15 cellular contexts compared by ENCODE assay signal in genomic region chr15:39587910-39588530, GRCh38. TPM values are rescaled to one million over a fixed set of nuclear protein-coding genes. Genes with fewer than 3 reads are reported as not detected.
DNase-seq lines count a peak whose midpoint lies in the region; ATAC-seq, FAIRE-seq and TF ChIP-seq lines count a peak whose summit lies in the region.
"Had no signal": no experiment of that assay in that cellular context is flagged by ENCODE, and none has a peak within 500 bp of the region (broad histone marks: within the 10 kb centered on the region; RNA-seq: fewer than 3 reads in every experiment).

No MANE protein-coding gene starts in this region.

- TF ChIP-seq POLR2A in IMR-90 (IDR thresholded peaks at IDR 0.05; ENCODE audit: low read depth, low read length) (peak; percentile 49), endothelial cell of umbilical vein (IDR thresholded peaks at IDR 0.05; ENCODE audit: low read depth, low read length) (peak; percentile 2), transverse colon (IDR thresholded peaks at IDR 0.05) (no peak)

- no peak overlapping the region for H4K8ac ChIP-seq in IMR-90 (ENCODE audit: low read depth in 2 of 2, low read length in 2 of 2)

- no peak for TF ChIP-seq CTCF in IMR-90 (conservative IDR thresholded peaks at IDR 0.05; ENCODE audit: low read depth, low read length)
- no peak for TF ChIP-seq CTCF in endothelial cell of umbilical vein (IDR thresholded peaks at IDR 0.05; ENCODE audit: extremely low read depth in 1 of 2, insufficient read depth in 1 of 2, low read depth in 1 of 2, low read length in 2 of 2)
- no peak for TF ChIP-seq CTCF in transverse colon (IDR thresholded peaks at IDR 0.05)
- no peak for TF ChIP-seq CTCF in Caco-2 (IDR thresholded peaks at IDR 0.05; ENCODE audit: insufficient read depth in 1 of 2, low read depth in 1 of 2, low read length in 1 of 2, severe bottlenecking in 1 of 2, unreplicated experiment in 1 of 2)

- H3K36me3 Mint-ChIP-seq in Caco-2 (ENCODE audit: insufficient read depth, unreplicated experiment), result peaks cover 100% of the 10 kb centered on the region

- peak overlapping the region; percentile 7 for H2AK9ac ChIP-seq in IMR-90 (replicated peaks; ENCODE audit: low read depth, low read length, poor library complexity)

- in situ Hi-C loops in IMR-90 (cut with MboI; ENCODE audit: low sequenced_read_pairs) (no loop called here), transverse colon (cut with MboI; ENCODE audit: low pct_ligation_motif_present in 1 of 4, low pct_unique_long_range_greater_than_20kb in 1 of 4, low sequenced_read_pairs in 3 of 4) (loop anchor here (10.0 to 25.0 kb wide), 6 partner anchors 174 to 883 kb away; no protein-coding TSS in a partner anchor)

- TF ChIP-seq RAD21 in IMR-90 (IDR thresholded peaks at IDR 0.05; ENCODE audit: low read length), result no peak

- peaks cover 50% of the 10 kb centered on the region for H3K79me2 ChIP-seq in endothelial cell of umbilical vein (ENCODE audit: control insufficient read depth, insufficient read depth, low read length)

- H2BK5ac ChIP-seq in IMR-90 (ENCODE audit: low read depth, low read length, poor library complexity, severe bottlenecking), result no peak overlapping the region

- no peaks in the 10 kb centered on the region for H3K9me3 Mint-ChIP-seq in Caco-2 (ENCODE audit: unreplicated experiment)
- H3K9me3 Mint-ChIP-seq: activated T-helper 1 cell treated with anti-CD3 and anti-CD28 coated beads, Interleukin-12 subunit alpha, Interleukin-12 subunit beta, Interleukin-2, Interleukin-4 antibody, amounts not matched to agents 30 ng/mL and 10 ng/mL and 1 ng/mL, durations not matched to agents 14 hours and 24 hours and 36 hours had no signal

- H3K27ac ChIP-seq in IMR-90 (ENCODE audit: insufficient read depth, low read length), result no peak overlapping the region
- peak overlapping the region; percentile 14 for H3K27ac ChIP-seq in endothelial cell of umbilical vein (ENCODE audit: insufficient read depth, low read depth, low read length)
- peak overlapping the region; percentile 86 to 97 (median 95) for H3K27ac ChIP-seq in transverse colon
- H3K27ac ChIP-seq: colonic mucosa, SJSA1, testis had no signal

- H3K9ac ChIP-seq in IMR-90 (ENCODE audit: low read depth, low read length), result no peak overlapping the region; the same call in 1 of the 2 replicates
- peak overlapping the region; percentile 99 for H3K9ac ChIP-seq in endothelial cell of umbilical vein (replicated peaks; ENCODE audit: extremely low read depth, insufficient read depth, low read length)

- H3K4me1 ChIP-seq in IMR-90 (ENCODE audit: control insufficient read depth, insufficient read depth, low read length) (no peaks in the 10 kb centered on the region; the same call in 1 of the 2 replicates), endothelial cell of umbilical vein (ENCODE audit: control insufficient read depth, extremely low read depth, insufficient read depth, low read length) (peaks cover 19% of the 10 kb centered on the region), transverse colon (peaks cover 16 to 61% (median 40%) of the 10 kb centered on the region in 4 donors), Caco-2 (peaks cover 7% of the 10 kb centered on the region; the same call in 1 of the 2 replicates)
- H3K4me1 ChIP-seq: colonic mucosa, testis had no signal

- H3K23ac ChIP-seq in IMR-90 (ENCODE audit: low read depth, low read length), result no peak overlapping the region

- TF ChIP-seq EP300 in transverse colon (IDR thresholded peaks at IDR 0.05; ENCODE audit: low read depth), result no peak

- no peaks in the 10 kb centered on the region for H3K27me3 Mint-ChIP-seq in Caco-2 (ENCODE audit: insufficient read depth, unreplicated experiment)

- no peaks in the 10 kb centered on the region for H3K9me3 ChIP-seq in IMR-90 (ENCODE audit: control insufficient read depth, insufficient read depth, low read length)
- no peaks in the 10 kb centered on the region for H3K9me3 ChIP-seq in endothelial cell of umbilical vein (replicated peaks; ENCODE audit: control insufficient read depth, insufficient read depth, low read length)
- no peaks in the 10 kb centered on the region for H3K9me3 ChIP-seq in transverse colon
- no peaks in the 10 kb centered on the region for H3K9me3 ChIP-seq in Caco-2
- H3K9me3 ChIP-seq: colonic mucosa, testis had no signal

- DNase-seq in IMR-90, result peak; percentile 47
- DNase-seq in endothelial cell of umbilical vein (ENCODE audit: low read depth, low spot score), result peak; percentile 69
- DNase-seq in left lobe of liver (ENCODE audit: low spot score), result peak; percentile 57
- peak; percentile 44 for DNase-seq in transverse colon
- DNase-seq in Caco-2, result no peak
- DNase-seq: activated CD4-positive, alpha-beta T cell treated with anti-CD3 and anti-CD28 coated beads, Interleukin-2, amount 50 U/mL, for 48 hours; amniotic stem cell; colonic mucosa; foreskin melanocyte; testis had no signal

- H2BK120ac ChIP-seq in IMR-90 (ENCODE audit: low read depth, low read length), result no peak overlapping the region

- FAIRE-seq in endothelial cell of umbilical vein (lab: Jason Lieb, UNC), result no peak
- FAIRE-seq: GM18507 had no signal

- POLR2A ChIA-PET in IMR-90 (lab: Charles Lee; ENCODE audit: unreplicated experiment) (interaction anchor here (0.6 to 1.6 kb wide), 3 partner anchors 11 to 394 kb away, joined by 3 read pairs; no protein-coding TSS in a partner anchor), endothelial cell of umbilical vein (lab: Charles Lee) (interaction anchor here (1.2 to 9.9 kb wide), 2 partner anchors 458 to 594 kb away, joined by 3 to 118 read pairs; no protein-coding TSS in a partner anchor), Caco-2 (lab: Charles Lee) (no interaction called here)

- no peak overlapping the region for H3K14ac ChIP-seq in IMR-90 (replicated peaks; ENCODE audit: low read depth, low read length)

- H3K4me1 Mint-ChIP-seq in Caco-2 (ENCODE audit: low read depth, unreplicated experiment), result peaks cover 15% of the 10 kb centered on the region

- 90% methylated on average over 7 of the region's 11 CpGs; no CpG with 5 or more reads in 1 of the 2 experiments for WGBS in IMR-90 (ENCODE audit: extremely low coverage in 2 of 2, insufficient read length in 1 of 2), 2 experiments
- WGBS in transverse colon (ENCODE audit: low coverage in 1 of 2), 2 donors, result 47 to 53% methylated on average over 3 to 8 of the region's 11 CpGs

- no peak overlapping the region for H3K4me3 ChIP-seq in IMR-90 (ENCODE audit: insufficient read depth, low read depth, low read length)
- H3K4me3 ChIP-seq in endothelial cell of umbilical vein (replicated peaks in 1 of 3; ENCODE audit: insufficient read depth in 1 of 3, low read depth in 1 of 3, low read length in 3 of 3), result peak overlapping the region in 2 of 3 experiments; percentile 97 to 98
- no peak overlapping the region for H3K4me3 ChIP-seq in transverse colon
- H3K4me3 ChIP-seq in Caco-2 (ENCODE audit: low read depth, low read length), result no peak overlapping the region
- H3K4me3 ChIP-seq: colonic mucosa, SJSA1, testis had no signal

- CTCF ChIA-PET in IMR-90 (lab: Yijun Ruan, JAX), result no interaction called here
- CTCF ChIA-PET in endothelial cell of umbilical vein (lab: Charles Lee), result interaction anchor here (1.8 kb wide), 1 partner anchor 169 kb away, joined by 6 read pairs; no protein-coding TSS in a partner anchor
- CTCF ChIA-PET in Caco-2 (lab: Charles Lee), result no interaction called here

- intact Hi-C loops in IMR-90 (cut with micrococcal nuclease) (no loop called here), endothelial cell of umbilical vein (cut with micrococcal nuclease) (no loop called here), transverse colon (cut with DNase I; ENCODE audit: low total_unique reads) (no loop called here), Caco-2 (cut with micrococcal nuclease; ENCODE audit: unreplicated experiment) (loop anchor here (10.0 kb wide), 1 partner anchor 287 kb away; no protein-coding TSS in a partner anchor)

- no peak overlapping the region for H3K4me3 Mint-ChIP-seq in Caco-2 (ENCODE audit: unreplicated experiment)
- H3K4me3 Mint-ChIP-seq: activated T-helper 1 cell treated with anti-CD3 and anti-CD28 coated beads, Interleukin-12 subunit alpha, Interleukin-12 subunit beta, Interleukin-2, Interleukin-4 antibody, amounts not matched to agents 30 ng/mL and 10 ng/mL and 1 ng/mL, durations not matched to agents 14 hours and 24 hours and 36 hours had no signal

- no peak overlapping the region for H4K91ac ChIP-seq in IMR-90 (ENCODE audit: insufficient read depth, low read depth, low read length)

- dilution Hi-C loops in IMR-90 (cut with HindIII; ENCODE audit: low sequenced_read_pairs, unreplicated experiment), result no loop called here
- dilution Hi-C loops in endothelial cell of umbilical vein (cut with MboI; ENCODE audit: extremely low pct_ligation_motif_present, low sequenced_read_pairs), result no loop called here

- H3K36me3 ChIP-seq in IMR-90 (ENCODE audit: control insufficient read depth, insufficient read depth, low read length) (peaks cover 76% of the 10 kb centered on the region), endothelial cell of umbilical vein (ENCODE audit: control insufficient read depth in 2 of 2, extremely low read depth in 1 of 2, insufficient read depth in 2 of 2, low read length in 2 of 2) (peaks cover 65 to 91% of the 10 kb centered on the region in 2 experiments), transverse colon (peaks cover 0 to 70% (median 31%) of the 10 kb centered on the region in 4 donors), Caco-2 (ENCODE audit: control insufficient read depth, insufficient read depth, low read length) (peaks cover 9% of the 10 kb centered on the region)
- H3K36me3 ChIP-seq: colonic mucosa had no signal

- H3K79me1 ChIP-seq in IMR-90 (ENCODE audit: low read depth in 1 of 2, low read length in 2 of 2), result peaks cover 4 to 76% of the 10 kb centered on the region in 2 experiments; a peak in 3 of 4 replicates

- peaks cover 99% of the 10 kb centered on the region for H4K20me1 ChIP-seq in IMR-90 (ENCODE audit: insufficient read depth, low read length)
- peaks cover 4% of the 10 kb centered on the region for H4K20me1 ChIP-seq in endothelial cell of umbilical vein (replicated peaks; ENCODE audit: control insufficient read depth, extremely low read depth, insufficient read depth, low read length)

- no peaks in the 10 kb centered on the region for H3K27me3 ChIP-seq in IMR-90 (ENCODE audit: control insufficient read depth, insufficient read depth, low read length)
- H3K27me3 ChIP-seq in endothelial cell of umbilical vein (ENCODE audit: control insufficient read depth in 2 of 2, insufficient read depth in 2 of 2, low read length in 2 of 2), result no peaks in the 10 kb centered on the region
- H3K27me3 ChIP-seq in transverse colon, result no peaks in the 10 kb centered on the region
- H3K27me3 ChIP-seq in Caco-2 (replicated peaks; ENCODE audit: control insufficient read depth, insufficient read depth, low read length), result no peaks in the 10 kb centered on the region
- H3K27me3 ChIP-seq: colonic mucosa, SJSA1, testis had no signal

- H2BK15ac ChIP-seq in IMR-90 (ENCODE audit: low read depth, low read length), result no peak overlapping the region

- H2AK5ac ChIP-seq in IMR-90 (ENCODE audit: low read depth, low read length), result no peak overlapping the region

- BruUV-seq in IMR-90 (replicated peaks; lab: Mats Ljungman, UMichigan) (no TSS peak), endothelial cell of umbilical vein (replicated peaks; lab: Mats Ljungman, UMichigan) (no TSS peak), Caco-2 (replicated peaks; lab: Mats Ljungman, UMichigan) (no TSS peak)

- peaks cover 13% of the 10 kb centered on the region for H3K9me1 ChIP-seq in IMR-90 (ENCODE audit: insufficient read depth, low read length)
- no peaks in the 10 kb centered on the region for H3K9me1 ChIP-seq in endothelial cell of umbilical vein (replicated peaks; ENCODE audit: control insufficient read depth, extremely low read depth, insufficient read depth, low read length)

- H2AFZ ChIP-seq in IMR-90 (replicated peaks; ENCODE audit: low read length, poor library complexity), result no peak overlapping the region
- H2AFZ ChIP-seq in endothelial cell of umbilical vein (ENCODE audit: low read depth, low read length), result no peak overlapping the region

- no peak overlapping the region for H2BK20ac ChIP-seq in IMR-90 (ENCODE audit: low read depth, low read length)

- no peak for ATAC-seq in IMR-90 (ENCODE audit: low read depth)
- peak; percentile 95 for ATAC-seq in left lobe of liver
- no peak for ATAC-seq in GM19452 (IDR thresholded peaks at IDR 0.05; ENCODE audit: unreplicated experiment)
- no peak for ATAC-seq in HG02970 (IDR thresholded peaks at IDR 0.05; ENCODE audit: low FRiP score, unreplicated experiment)

- no peak overlapping the region for H4K5ac ChIP-seq in IMR-90 (ENCODE audit: low read depth, low read length)

- no peak overlapping the region for H3K27ac Mint-ChIP-seq in Caco-2 (ENCODE audit: unreplicated experiment)
- H3K27ac Mint-ChIP-seq: activated T-helper 1 cell treated with anti-CD3 and anti-CD28 coated beads, Interleukin-12 subunit alpha, Interleukin-12 subunit beta, Interleukin-2, Interleukin-4 antibody, amounts not matched to agents 30 ng/mL and 10 ng/mL and 1 ng/mL, durations not matched to agents 14 hours and 24 hours and 36 hours had no signal

- no peak overlapping the region for H3K18ac ChIP-seq in IMR-90 (ENCODE audit: low read depth, low read length)

- H3K4me2 ChIP-seq in IMR-90 (ENCODE audit: low read depth, low read length) (no peak overlapping the region; the same call in 1 of the 2 replicates), endothelial cell of umbilical vein (ENCODE audit: insufficient read depth, low read length) (peak overlapping the region; percentile 50)

- no peak overlapping the region for H3K56ac ChIP-seq in IMR-90 (ENCODE audit: extremely low read depth, insufficient read depth, low read length)

- H3K4ac ChIP-seq in IMR-90 (ENCODE audit: low read depth, low read length), result no peak overlapping the region

RNA-seq across cellular contexts. Expression of gene THBS1, which starts 7.1 kb away (rescaled TPM):
- total RNA-seq in IMR-90 (2012; rRNA removed), result 3,217 and 4,071 TPM in 2 replicates
- 1,562 and 1,711 TPM in 2 replicates for polyA plus RNA-seq in IMR-90 (2012; rRNA removed)
- polyA plus RNA-seq in IMR-90 (2012; cell fraction: cytosol; rRNA removed), result 567 and 904 TPM in 2 replicates
- polyA plus RNA-seq in IMR-90 (2012; cell fraction: nucleus; rRNA removed; ENCODE audit: low replicate concordance), result 2,496 and 5,799 TPM in 2 replicates
- 8,837 and 8,883 TPM in 2 replicates for total RNA-seq in endothelial cell of umbilical vein
- 6,148 and 6,293 TPM in 2 replicates for polyA plus RNA-seq in endothelial cell of umbilical vein
- 2,202 and 2,655 TPM in 2 replicates for polyA plus RNA-seq in endothelial cell of umbilical vein (2011; cell fraction: cytosol; rRNA removed)
- 17,201 and 26,660 TPM in 2 replicates for polyA plus RNA-seq in endothelial cell of umbilical vein (2011; cell fraction: nucleus; rRNA removed)
- 3,629 and 3,767 TPM in 2 replicates for polyA plus RNA-seq in endothelial cell of umbilical vein (2012)
- 17,988 and 18,091 TPM in 2 replicates for polyA minus RNA-seq in endothelial cell of umbilical vein
- polyA minus RNA-seq in endothelial cell of umbilical vein (2011; cell fraction: cytosol; rRNA and poly(A)+ RNA removed), result 7.8 TPM
- polyA minus RNA-seq in endothelial cell of umbilical vein (2011; cell fraction: nucleus; rRNA and poly(A)+ RNA removed), result 23,649 and 24,248 TPM in 2 replicates
- total RNA-seq in left lobe of liver, result 20.1 TPM
- 100 to 1,000 TPM; 197 to 753 (median 410) TPM for total RNA-seq in transverse colon
- 288 and 342 TPM in 2 replicates for total RNA-seq in Caco-2 (2022)

Comparison
In these comparisons a context has a peak if more than half of its experiments do, and no peak if none do; other contexts are left out.
1. DNase-seq: peak in IMR-90 (single experiment), endothelial cell of umbilical vein (single experiment), left lobe of liver (single experiment) and transverse colon (single experiment); none in Caco-2 (0 of 2).
2. H3K4me3 ChIP-seq: peak in endothelial cell of umbilical vein (2 of 3); none in IMR-90 (single experiment), transverse colon (0 of 4) and Caco-2 (single experiment).